8 cellular contexts compared by ENCODE assay signal in genomic region chr6:41505084-41506049, GRCh38. TPM values are rescaled to one million over a fixed set of nuclear protein-coding genes. Genes with fewer than 3 reads are reported as not detected.
DNase-seq lines count a peak whose midpoint lies in the region; ATAC-seq lines count a peak whose summit lies in the region.

No MANE protein-coding gene starts in this region.

- H3K27me3 Mint-ChIP-seq in activated CD8-positive, alpha-beta memory T cell treated with anti-CD3 and anti-CD28 coated beads, Interleukin-2, amount 10 ng/mL, durations not matched to agents 7 days and 5 days: peaks cover 67% of the 10 kb centered on the region

- H3K9ac ChIP-seq in adipocyte (ENCODE audit: low read length): peak overlapping the region; percentile 55

- H3K36me3 Mint-ChIP-seq in activated CD8-positive, alpha-beta memory T cell treated with anti-CD3 and anti-CD28 coated beads, Interleukin-2, amount 10 ng/mL, durations not matched to agents 7 days and 5 days: no peaks in the 10 kb centered on the region

- H3K9me3 Mint-ChIP-seq in activated CD8-positive, alpha-beta memory T cell treated with anti-CD3 and anti-CD28 coated beads, Interleukin-2, amount 10 ng/mL, durations not matched to agents 7 days and 5 days (ENCODE audit: low read depth): no peaks in the 10 kb centered on the region

- DNase-seq in activated CD8-positive, alpha-beta memory T cell treated with anti-CD3 and anti-CD28 coated beads, Interleukin-2, amount 50 U/mL, for 48 hours: peak; percentile 64
- no peak for DNase-seq in activated CD8-positive, alpha-beta memory T cell treated with anti-CD3 and anti-CD28 coated beads, Interleukin-2, amount 10 ng/mL, durations not matched to agents 7 days and 5 days
- DNase-seq in HT-29 (ENCODE audit: low spot score) (peak; percentile 18), adipocyte (ENCODE audit: low read depth) (peak; percentile 88), hepatic stellate cell (ENCODE audit: low spot score) (peak; percentile 66), putamen (ENCODE audit: low spot score) (peak; percentile 28), T1000 (lab: John Stamatoyannopoulos, UW) (no peak)

- no peak overlapping the region for H3K4me3 Mint-ChIP-seq in activated CD8-positive, alpha-beta memory T cell treated with anti-CD3 and anti-CD28 coated beads, Interleukin-2, amount 10 ng/mL, durations not matched to agents 7 days and 5 days

- H3K27ac Mint-ChIP-seq in activated CD8-positive, alpha-beta memory T cell treated with anti-CD3 and anti-CD28 coated beads, Interleukin-2, amount 10 ng/mL, durations not matched to agents 7 days and 5 days: no peak overlapping the region

- peaks cover 28% of the 10 kb centered on the region for H3K27me3 ChIP-seq in adipocyte (replicated peaks; ENCODE audit: control insufficient read depth, insufficient read depth, low read length)

- no peaks in the 10 kb centered on the region for H3K36me3 ChIP-seq in adipocyte (ENCODE audit: control insufficient read depth, insufficient read depth, low read length, severe bottlenecking)

- H3K9me3 ChIP-seq in adipocyte (ENCODE audit: control insufficient read depth, low read length): no peaks in the 10 kb centered on the region

- ATAC-seq in activated CD8-positive, alpha-beta memory T cell treated with anti-CD3 and anti-CD28 coated beads, Interleukin-2, amount 10 ng/mL, durations not matched to agents 7 days and 5 days: no peak
- no peak for ATAC-seq in GM19452 (IDR thresholded peaks at IDR 0.05; ENCODE audit: unreplicated experiment)

- H3K4me1 Mint-ChIP-seq in activated CD8-positive, alpha-beta memory T cell treated with anti-CD3 and anti-CD28 coated beads, Interleukin-2, amount 10 ng/mL, durations not matched to agents 7 days and 5 days: peaks cover 5% of the 10 kb centered on the region

- H3K4me1 ChIP-seq in adipocyte (ENCODE audit: control insufficient read depth, insufficient read depth, low read length): peaks cover 7% of the 10 kb centered on the region

- CTCF ChIA-PET in activated CD8-positive, alpha-beta memory T cell treated with anti-CD3 and anti-CD28 coated beads, Interleukin-2, amount 10 ng/mL, durations not matched to agents 7 days and 5 days (lab: Charles Lee): no interaction called here

- peak overlapping the region; percentile 69 for H3K4me3 ChIP-seq in adipocyte (ENCODE audit: low read length)

RNA-seq across cellular contexts. Expression of gene FOXP4, which starts 40.8 kb away (rescaled TPM):
- 1 to 10 TPM; 6.5 to 7.7 TPM for total RNA-seq in activated CD8-positive, alpha-beta memory T cell treated with anti-CD3 and anti-CD28 coated beads, Interleukin-2, amount 10 ng/mL, durations not matched to agents 7 days and 5 days
- total RNA-seq in HT-29 (2014; rRNA removed; shearing (Covaris generic)): 17.2 and 18.4 TPM in 2 replicates

Comparison
In these comparisons a context has a peak if more than half of its experiments do, and no peak if none do; other contexts are left out.
1. DNase-seq: peak in activated CD8-positive, alpha-beta memory T cell treated with anti-CD3 and anti-CD28 coated beads, Interleukin-2, amount 50 U/mL, for 48 hours (single experiment), HT-29 (single experiment), adipocyte (single experiment), hepatic stellate cell (single experiment) and putamen (single experiment); none in activated CD8-positive, alpha-beta memory T cell treated with anti-CD3 and anti-CD28 coated beads, Interleukin-2, amount 10 ng/mL, durations not matched to agents 7 days and 5 days (single experiment) and T1000 (single experiment).